ENCODE assay signal across 1 cellular context in the genomic region with DNA sequence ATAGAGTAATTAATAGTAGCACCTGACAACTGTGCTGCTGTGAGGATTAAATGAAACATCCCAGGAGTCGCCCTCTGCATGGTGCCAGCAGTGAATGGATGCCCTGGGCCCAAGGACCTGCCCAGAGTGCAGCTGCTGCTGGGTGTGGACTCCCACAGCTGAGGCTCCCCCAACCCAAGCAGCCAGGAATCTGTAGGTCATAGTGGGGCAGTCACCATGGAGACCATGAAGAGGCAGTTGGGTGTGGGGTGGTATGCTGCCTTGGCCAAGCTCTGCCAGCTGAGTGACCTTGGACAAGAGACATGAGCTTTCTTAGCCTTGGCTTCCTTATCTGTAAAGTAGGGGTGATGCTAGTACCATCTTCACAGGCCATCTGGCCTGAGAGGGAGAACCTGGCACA.
TF ChIP-seq lines count a peak whose summit lies in the region.

No MANE protein-coding gene starts in this region.

TF ChIP-seq in H1, 55 proteins besides CTCF, POLR2A, EP300 and RAD21:
- TF ChIP-seq GABPA (IDR thresholded peaks at IDR 0.05; ENCODE audit: borderline replicate concordance, insufficient read depth, low read length) (no peak), CTBP2 (IDR thresholded peaks at IDR 0.05; ENCODE audit: borderline replicate concordance, insufficient read depth, insufficient read length, low read length) (peak; percentile 62), CBX8 (IDR thresholded peaks at IDR 0.05; ENCODE audit: borderline replicate concordance, low read depth, low read length) (no peak)
TF ChIP-seq in H1: peak in this region for 1.
